In the genomic region with DNA sequence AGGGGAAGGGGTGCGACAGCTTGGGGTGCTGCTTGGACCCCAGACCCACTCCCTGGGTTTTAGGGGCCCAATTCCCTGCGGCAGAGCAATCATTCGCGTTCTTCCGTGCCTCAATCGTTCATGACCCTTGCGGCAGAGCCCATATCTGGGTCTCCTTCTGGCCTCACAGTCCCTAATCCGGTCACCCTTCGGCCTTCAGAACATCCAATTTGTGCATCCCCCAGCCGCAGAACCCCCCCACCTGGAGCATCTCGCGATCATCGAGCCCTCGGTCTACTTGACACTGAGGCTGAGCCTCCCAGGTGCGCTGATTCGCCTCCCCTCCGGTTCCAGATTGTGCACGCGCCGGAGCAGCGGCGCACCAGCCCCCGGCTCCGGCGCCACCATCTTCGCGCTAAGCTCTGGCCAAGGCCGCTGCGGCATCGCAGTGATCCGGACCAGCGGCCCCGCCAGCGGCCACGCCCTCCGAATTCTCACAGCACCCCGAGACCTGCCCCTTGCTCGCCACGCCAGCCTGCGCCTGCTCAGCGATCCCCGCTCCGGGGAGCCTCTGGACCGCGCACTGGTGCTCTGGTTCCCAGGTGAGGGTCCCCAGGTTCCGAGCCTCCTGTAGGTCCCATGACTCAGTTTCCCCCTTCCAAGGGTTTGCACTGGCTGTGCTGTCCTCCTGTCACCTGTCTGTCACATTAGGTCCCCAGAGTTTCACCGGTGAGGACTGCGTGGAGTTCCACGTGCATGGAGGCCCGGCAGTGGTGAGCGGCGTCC, we compare ENCODE assay signal across 6 cellular contexts. TPM values are rescaled to one million over a fixed set of nuclear protein-coding genes. Genes with fewer than 3 reads are reported as not detected.
DNase-seq lines count a peak whose midpoint lies in the region; ATAC-seq and TF ChIP-seq lines count a peak whose summit lies in the region.

No MANE protein-coding gene starts in this region.

- H3K27ac Mint-ChIP-seq in activated naive CD4-positive, alpha-beta T cell treated with anti-CD3 and anti-CD28 coated beads, Interleukin-2, amount 50 U/mL, for 24 hours: peak overlapping the region; percentile 84
- H3K27ac Mint-ChIP-seq in mesothelial cell of epicardium: peak overlapping the region; percentile 100

- TF ChIP-seq CTCF in cardiac muscle cell (IDR thresholded peaks at IDR 0.05; ENCODE audit: low read depth, low read length) (no peak), mesothelial cell of epicardium (IDR thresholded peaks at IDR 0.05; ENCODE audit: unreplicated experiment) (no peak)

- H3K36me3 ChIP-seq in cardiac muscle cell: no peaks in the 10 kb centered on the region

- H3K27me3 Mint-ChIP-seq in activated naive CD4-positive, alpha-beta T cell treated with anti-CD3 and anti-CD28 coated beads, Interleukin-2, amount 50 U/mL, for 24 hours: no peaks in the 10 kb centered on the region
- H3K27me3 Mint-ChIP-seq in mesothelial cell of epicardium (ENCODE audit: low read depth): no peaks in the 10 kb centered on the region

- peak overlapping the region; percentile 88 for H3K4me3 Mint-ChIP-seq in activated naive CD4-positive, alpha-beta T cell treated with anti-CD3 and anti-CD28 coated beads, Interleukin-2, amount 50 U/mL, for 24 hours
- H3K4me3 Mint-ChIP-seq in mesothelial cell of epicardium: peak overlapping the region; percentile 98

- ATAC-seq in Right ventricle myocardium superior (ENCODE audit: poor library complexity): no peak
- ATAC-seq in HG02884 (IDR thresholded peaks at IDR 0.05; ENCODE audit: unreplicated experiment): no peak

- DNase-seq in cardiac muscle cell (ENCODE audit: low read depth in 1 of 2, low spot score in 1 of 2): peak in 1 of 2 donors; percentile 28
- DNase-seq in Right ventricle myocardium superior: no peak
- DNase-seq in mesothelial cell of epicardium (ENCODE audit: low spot score in 2 of 2, unreplicated experiment in 2 of 2): no peak
- DNase-seq in occipital lobe (lab: John Stamatoyannopoulos, UW): no peak

- H3K9me3 ChIP-seq in cardiac muscle cell (ENCODE audit: low read depth): no peaks in the 10 kb centered on the region

- H3K9me3 Mint-ChIP-seq in activated naive CD4-positive, alpha-beta T cell treated with anti-CD3 and anti-CD28 coated beads, Interleukin-2, amount 50 U/mL, for 24 hours: no peaks in the 10 kb centered on the region
- no peaks in the 10 kb centered on the region for H3K9me3 Mint-ChIP-seq in mesothelial cell of epicardium

- H3K4me1 Mint-ChIP-seq in activated naive CD4-positive, alpha-beta T cell treated with anti-CD3 and anti-CD28 coated beads, Interleukin-2, amount 50 U/mL, for 24 hours: peaks cover 22% of the 10 kb centered on the region
- peaks cover 19% of the 10 kb centered on the region for H3K4me1 Mint-ChIP-seq in mesothelial cell of epicardium

- peaks cover 4% of the 10 kb centered on the region for H3K4me1 ChIP-seq in cardiac muscle cell (ENCODE audit: low read depth)

- intact Hi-C loops in Right ventricle myocardium superior (cut with DNase I): no loop called here

- peak overlapping the region; percentile 65 for H3K4me3 ChIP-seq in cardiac muscle cell

- no peak overlapping the region for H3K27ac ChIP-seq in cardiac muscle cell

- H3K27me3 ChIP-seq in cardiac muscle cell: no peaks in the 10 kb centered on the region

- no peaks in the 10 kb centered on the region for H3K36me3 Mint-ChIP-seq in activated naive CD4-positive, alpha-beta T cell treated with anti-CD3 and anti-CD28 coated beads, Interleukin-2, amount 50 U/mL, for 24 hours
- H3K36me3 Mint-ChIP-seq in mesothelial cell of epicardium: peaks cover under 1% of the 10 kb centered on the region

RNA-seq across cellular contexts. Expression of gene GTPBP3, which starts 0.5 kb away (rescaled TPM):
- total RNA-seq in cardiac muscle cell: 78.6 and 95.6 TPM in 2 replicates
- 34.9 and 53.4 TPM in 2 replicates for polyA plus RNA-seq in cardiac muscle cell
- total RNA-seq in Right ventricle myocardium superior: 9.3 TPM
- 42.5 to 47.0 TPM (median 45.0 TPM) in 3 replicates for total RNA-seq in mesothelial cell of epicardium
- 23.2 TPM for total RNA-seq in occipital lobe

RNA-seq across cellular contexts. Expression of gene ANO8, which starts 3.2 kb away (rescaled TPM):
- total RNA-seq in cardiac muscle cell (14.4 and 21.1 TPM in 2 replicates), Right ventricle myocardium superior (8.3 TPM), mesothelial cell of epicardium (42.1 to 43.7 TPM (median 43.5 TPM) in 3 replicates), occipital lobe (29.6 TPM)
- polyA plus RNA-seq in cardiac muscle cell: 2.8 and 3.6 TPM in 2 replicates

RNA-seq across cellular contexts. Expression of gene DDA1, which starts 28.5 kb away (rescaled TPM):
- total RNA-seq in cardiac muscle cell: 45.4 and 47.6 TPM in 2 replicates
- polyA plus RNA-seq in cardiac muscle cell: 53.3 and 55.2 TPM in 2 replicates
- 27.4 TPM for total RNA-seq in Right ventricle myocardium superior
- 37.3 to 39.6 TPM (median 38.3 TPM) in 3 replicates for total RNA-seq in mesothelial cell of epicardium
- 10.0 TPM for total RNA-seq in occipital lobe

RNA-seq across cellular contexts. Expression of gene MRPL34, which starts 32.2 kb away (rescaled TPM):
- total RNA-seq in cardiac muscle cell (274 and 304 TPM in 2 replicates), Right ventricle myocardium superior (224 TPM), mesothelial cell of epicardium (47.7 to 51.0 TPM (median 50.1 TPM) in 3 replicates), occipital lobe (9.0 TPM)
- 172 and 184 TPM in 2 replicates for polyA plus RNA-seq in cardiac muscle cell

RNA-seq across cellular contexts. Expression of gene ABHD8, which starts 34.6 kb away (rescaled TPM):
- 41.6 and 50.6 TPM in 2 replicates for total RNA-seq in cardiac muscle cell
- 38.1 and 46.8 TPM in 2 replicates for polyA plus RNA-seq in cardiac muscle cell
- 12.2 TPM for total RNA-seq in Right ventricle myocardium superior
- total RNA-seq in mesothelial cell of epicardium: 25.4 to 26.4 TPM (median 26.1 TPM) in 3 replicates
- total RNA-seq in occipital lobe: 20.6 TPM
